Comparison of ENCODE assay signal across 25 cellular contexts in genomic region chr4:102657206-102657605, GRCh38.
"Had no signal": no experiment of that assay in that cellular context is flagged by ENCODE, and none has a peak within 500 bp of the region (broad histone marks: within the 10 kb centered on the region; RNA-seq: fewer than 3 reads in every experiment).

No MANE protein-coding gene starts in this region.

- FAIRE-seq: small intestine, urothelium cell line had no signal

- H3K36me3 ChIP-seq: ovary, right lobe of liver, thoracic aorta, thyroid gland had no signal

- H3K4me3 ChIP-seq: neural progenitor cell, ovary, psoas muscle, right lobe of liver, sigmoid colon, stomach, thoracic aorta, thyroid gland, tibial nerve, upper lobe of left lung, vagina had no signal

- H3K4me1 ChIP-seq: neural progenitor cell, parathyroid adenoma, psoas muscle, right lobe of liver, sigmoid colon, stomach, thyroid gland, tibial nerve, upper lobe of left lung, vagina had no signal

- DNase-seq: occipital lobe; ovary; posterior cingulate gyrus; psoas muscle; right cardiac atrium; right lobe of liver; sigmoid colon; small intestine; stimulated activated CD4-positive, alpha-beta T cell treated with anti-CD3 and anti-CD28 coated beads, Interleukin-15, amount 100 ng/mL, for 24 hours; stimulated activated CD4-positive, alpha-beta T cell treated with anti-CD3 and anti-CD28 coated beads, Interleukin-2, amount 100 ng/mL, for 24 hours; stimulated activated CD4-positive, alpha-beta T cell treated with anti-CD3 and anti-CD28 coated beads, Interleukin-2, amount 100 ng/mL, for 48 hours; stimulated activated CD4-positive, alpha-beta T cell treated with anti-CD3 and anti-CD28 coated beads, Interleukin-4, amount 100 ng/mL, for 24 hours; stimulated activated naive B cell treated with anti-CD40 and anti-IgM and Interleukin-4, amounts not matched to agents 10 μg/mL and 1 μg/mL and 100 μg/mL, for 72 hours; stimulated activated naive CD4-positive, alpha-beta T cell treated with Interleukin-2 at 50 U/mL for 16 hours; stomach; thyroid gland; trophoblast cell; upper lobe of left lung had no signal

- H3K9me3 ChIP-seq: ovary, psoas muscle, right lobe of liver, sigmoid colon, stomach, thoracic aorta, thyroid gland, tibial nerve, upper lobe of left lung, vagina had no signal

- ATAC-seq: psoas muscle; right cardiac atrium; right lobe of liver; stimulated activated effector memory CD8-positive, alpha-beta T cell treated with anti-CD3 and anti-CD28 coated beads, Interleukin-12 subunit alpha, Interleukin-12 subunit beta, amount 100 ng/mL, for 72 hours; stimulated activated naive B cell treated with anti-CD40 and anti-IgM and Interleukin-4, amounts not matched to agents 10 μg/mL and 1 μg/mL and 100 μg/mL, for 72 hours had no signal
